8 cellular contexts compared by ENCODE assay signal in genomic region chr2:128754246-128754724, GRCh38.
DNase-seq lines count a peak whose midpoint lies in the region; ATAC-seq, FAIRE-seq and TF ChIP-seq lines count a peak whose summit lies in the region.

No MANE protein-coding gene starts in this region.

- H3K27me3 ChIP-seq in dorsolateral prefrontal cortex (no peaks in the 10 kb centered on the region), thymus (ENCODE audit: control insufficient read depth, insufficient read depth) (no peaks in the 10 kb centered on the region)

- peak; percentile 97 for ATAC-seq in GM21529 (IDR thresholded peaks at IDR 0.05; ENCODE audit: unreplicated experiment)

- H3K4me1 ChIP-seq in thymus (ENCODE audit: control insufficient read depth, insufficient read depth, low read length): peaks cover 33% of the 10 kb centered on the region

- H3K4me3 ChIP-seq in Jurkat, Clone E6-1 (ENCODE audit: low read length): no peak overlapping the region; the same call in 1 of the 2 replicates
- no peak overlapping the region for H3K4me3 ChIP-seq in dorsolateral prefrontal cortex
- H3K4me3 ChIP-seq in thymus (ENCODE audit: low read length): no peak overlapping the region

- no peak for FAIRE-seq in HTR-8/SVneo (lab: Jason Lieb, UNC)

- 5% methylated on average over 6 of the region's 6 CpGs for WGBS in thymus

- intact Hi-C loops in dorsolateral prefrontal cortex (cut with DNase I): no loop called here

- DNase-seq in GM13977 (ENCODE audit: low spot score) (peak; percentile 63), dorsolateral prefrontal cortex (peak in 8 of 10 donors; percentile 50 to 77 (median 68)), HTR-8/SVneo (ENCODE audit: insufficient read length, low spot score) (no peak), superior temporal gyrus (ENCODE audit: extremely low spot score) (no peak), NCI-H2196 treated with DMSO at 0.1 percent for 48 hours (lab: John Stamatoyannopoulos, UW; ENCODE audit: unreplicated experiment) (no peak)
- DNase-seq in Jurkat, Clone E6-1 (ENCODE audit: low read depth, low spot score): peak; percentile 94

- peak overlapping the region in 32 of 59 donors; percentile 2 to 65 (median 50) for H3K27ac ChIP-seq in dorsolateral prefrontal cortex
- peak overlapping the region; percentile 65 for H3K27ac ChIP-seq in thymus (ENCODE audit: low read depth)

- H3K36me3 ChIP-seq in thymus (ENCODE audit: control insufficient read depth, insufficient read depth): no peaks in the 10 kb centered on the region

- TF ChIP-seq CTCF in GM13977 (IDR thresholded peaks at IDR 0.05; ENCODE audit: extremely low read depth, insufficient read depth, missing control alignments): no peak
- TF ChIP-seq CTCF in dorsolateral prefrontal cortex (IDR thresholded peaks at IDR 0.05 in 54 of 56, conservative IDR thresholded peaks at IDR 0.05 in 2 of 56; ENCODE audit: low read depth in 1 of 56, partially characterized antibody in 56 of 56): no peak

- in situ Hi-C loops in GM13977 (cut with MboI; ENCODE audit: low pct_unique_long_range_greater_than_20kb, low sequenced_read_pairs, unreplicated experiment): loop anchor here (25.0 kb wide), 1 partner anchor 633 kb away; no protein-coding TSS in a partner anchor

- no peaks in the 10 kb centered on the region for H3K9me3 ChIP-seq in thymus (ENCODE audit: control insufficient read depth)

Comparison
In these comparisons a context has a peak if more than half of its experiments do, and no peak if none do; other contexts are left out.
1. DNase-seq: peak in GM13977 (single experiment), Jurkat, Clone E6-1 (single experiment) and dorsolateral prefrontal cortex (8 of 10); none in HTR-8/SVneo (single experiment), superior temporal gyrus (single experiment) and NCI-H2196 treated with DMSO at 0.1 percent for 48 hours (single experiment).